In the genomic region with DNA sequence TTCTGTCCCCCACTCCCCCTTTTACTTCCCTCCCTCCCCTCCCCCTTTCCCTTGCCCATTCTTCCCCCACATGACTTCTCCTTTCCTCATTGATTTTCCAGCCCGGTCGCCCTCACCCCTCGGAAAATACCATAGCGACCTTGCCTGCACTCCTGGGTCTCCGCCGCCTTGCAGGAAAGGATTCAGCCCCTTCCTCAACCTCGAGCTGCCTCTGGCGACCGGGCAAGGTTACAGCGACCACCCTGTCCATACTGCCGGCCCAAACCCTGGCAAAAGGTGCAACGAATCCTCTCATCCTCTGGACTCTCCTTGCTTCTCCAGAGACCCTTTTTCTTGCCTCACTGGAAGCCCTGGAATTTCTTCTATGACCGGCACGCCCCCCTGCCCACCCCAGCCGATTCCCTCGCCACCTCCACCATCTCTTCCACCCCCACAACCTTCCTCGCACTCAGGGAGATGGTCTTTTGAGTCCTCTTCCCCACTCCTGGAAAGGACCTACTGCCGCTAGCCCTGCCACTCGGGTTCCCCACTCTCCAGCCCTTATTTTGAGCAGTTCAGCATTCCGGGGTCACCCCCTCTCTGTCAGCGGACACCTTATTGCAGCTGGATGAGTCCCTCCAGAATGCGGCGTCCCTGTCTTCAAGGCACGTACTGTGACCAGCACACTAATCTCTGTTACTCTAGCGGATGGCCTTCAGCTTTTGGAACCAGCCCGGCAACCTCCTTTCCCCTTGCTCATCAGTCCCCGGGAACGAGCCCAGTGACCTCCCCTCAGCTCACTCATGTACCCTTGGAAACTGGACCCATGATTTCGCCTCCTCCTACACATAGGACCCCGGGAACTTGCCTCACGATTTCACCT, we compare ENCODE assay signal across 1 cellular context.
TF ChIP-seq lines count a peak whose summit lies in the region.

No MANE protein-coding gene starts in this region.

TF ChIP-seq in IMR-90, 13 proteins besides CTCF, POLR2A, EP300 and RAD21 (continued from another document):
- TF ChIP-seq SMC3 (IDR thresholded peaks at IDR 0.05; ENCODE audit: low read depth, low read length) (no peak), BHLHE40 (IDR thresholded peaks at IDR 0.05; ENCODE audit: low read depth, low read length) (no peak), RFX5 (IDR thresholded peaks at IDR 0.05; ENCODE audit: low read depth, low read length) (no peak), MXI1 (IDR thresholded peaks at IDR 0.05; ENCODE audit: borderline replicate concordance, low read depth, low read length) (no peak)
